8 cellular contexts compared by ENCODE assay signal in the genomic region with DNA sequence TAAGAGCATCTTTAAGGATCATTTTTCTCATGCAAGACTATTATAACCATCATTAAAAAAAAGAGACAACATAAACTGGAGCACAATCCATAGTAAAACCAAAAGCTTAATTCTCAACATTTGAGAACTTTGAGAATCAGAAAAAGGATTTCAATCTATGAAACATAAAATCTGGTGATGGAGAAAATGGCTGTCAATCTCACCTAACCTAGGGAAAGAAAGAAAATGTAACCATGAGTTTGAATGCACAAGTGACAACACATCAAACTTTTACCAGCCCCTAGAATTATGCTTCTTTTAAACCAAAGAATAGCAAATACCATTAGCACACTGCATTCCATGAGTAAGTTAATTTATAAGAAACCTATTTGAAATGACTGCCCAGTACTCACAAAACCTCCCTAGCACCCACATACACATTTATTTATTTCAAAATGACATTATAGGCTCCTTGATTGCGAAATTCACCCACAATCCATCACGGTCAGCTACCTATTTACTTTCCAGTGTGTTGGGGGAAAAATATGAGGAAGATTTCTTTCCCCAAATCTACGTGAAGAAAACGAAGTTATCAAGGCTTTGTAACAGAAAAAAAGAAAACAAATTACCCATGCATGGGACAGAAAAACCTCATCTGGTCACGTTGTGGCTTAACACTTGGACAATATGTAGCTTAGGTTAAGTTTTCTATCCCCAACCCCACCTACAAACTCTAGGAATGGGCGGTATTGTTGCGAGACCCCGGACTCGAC. TPM values are rescaled to one million over a fixed set of nuclear protein-coding genes. Genes with fewer than 3 reads are reported as not detected.
DNase-seq lines count a peak whose midpoint lies in the region; ATAC-seq and TF ChIP-seq lines count a peak whose summit lies in the region.

No MANE protein-coding gene starts in this region.

- no peak for ATAC-seq in HCT116
- ATAC-seq in activated CD8-positive, alpha-beta T cell treated with anti-CD3 and anti-CD28 coated beads, Interleukin-2, amount 10 ng/mL, durations not matched to agents 7 days and 5 days, result no peak
- no peak for ATAC-seq in stimulated activated memory B cell treated with anti-CD40 and anti-IgM and Interleukin-4, amounts not matched to agents 10 μg/mL and 1 μg/mL and 100 μg/mL, for 72 hours
- ATAC-seq in HG02678 (IDR thresholded peaks at IDR 0.05; ENCODE audit: unreplicated experiment), result no peak

- H3K36me3 Mint-ChIP-seq in activated CD8-positive, alpha-beta T cell treated with anti-CD3 and anti-CD28 coated beads, Interleukin-2, amount 10 ng/mL, durations not matched to agents 7 days and 5 days (ENCODE audit: low read depth), result peaks cover 27% of the 10 kb centered on the region
- peaks cover 13% of the 10 kb centered on the region for H3K36me3 Mint-ChIP-seq in stimulated activated memory B cell treated with anti-CD40 and anti-IgM and Interleukin-4, amounts not matched to agents 10 μg/mL and 1 μg/mL and 100 μg/mL, for 72 hours

- H3K27me3 ChIP-seq in HCT116 (ENCODE audit: insufficient read depth, low read length) (no peaks in the 10 kb centered on the region), iPS DF 6.9 (ENCODE audit: control insufficient read depth, insufficient read depth, low read length) (no peaks in the 10 kb centered on the region)

- WGBS in iPS DF 6.9 (ENCODE audit: insufficient coverage, insufficient read length), result no CpG with 5 or more reads among the region's 9 CpGs

- H4K20me1 ChIP-seq in HCT116 (ENCODE audit: insufficient read depth), result peaks cover 9% of the 10 kb centered on the region; the same call in 1 of the 2 replicates

- intact Hi-C loops in HCT116 (cut with micrococcal nuclease), result no loop called here

- peaks cover 40% of the 10 kb centered on the region for H3K4me1 Mint-ChIP-seq in activated CD8-positive, alpha-beta T cell treated with anti-CD3 and anti-CD28 coated beads, Interleukin-2, amount 10 ng/mL, durations not matched to agents 7 days and 5 days (ENCODE audit: low read depth)
- H3K4me1 Mint-ChIP-seq in stimulated activated memory B cell treated with anti-CD40 and anti-IgM and Interleukin-4, amounts not matched to agents 10 μg/mL and 1 μg/mL and 100 μg/mL, for 72 hours, result peaks cover 58% of the 10 kb centered on the region

- H3K9ac ChIP-seq in HCT116 (ENCODE audit: low read length), result peak overlapping the region; percentile 84

- BruUV-seq in HCT116 (replicated peaks; lab: Mats Ljungman, UMichigan), result no TSS peak

- peak overlapping the region; percentile 84 for H3K4me2 ChIP-seq in HCT116 (ENCODE audit: low read length)

- no peaks in the 10 kb centered on the region for H3K9me3 Mint-ChIP-seq in activated CD8-positive, alpha-beta T cell treated with anti-CD3 and anti-CD28 coated beads, Interleukin-2, amount 10 ng/mL, durations not matched to agents 7 days and 5 days (ENCODE audit: insufficient read depth)
- H3K9me3 Mint-ChIP-seq in stimulated activated memory B cell treated with anti-CD40 and anti-IgM and Interleukin-4, amounts not matched to agents 10 μg/mL and 1 μg/mL and 100 μg/mL, for 72 hours, result no peaks in the 10 kb centered on the region

- RAD21 ChIA-PET in HCT116 (lab: Charles Lee; ENCODE audit: low non-redundant PET in 1 of 2, low total read pairs in 2 of 2, uncharacterized antibody in 2 of 2, unreplicated experiment in 2 of 2), result no interaction called here

- DNase-seq in ACHN (peak; percentile 6), HCT116 (ENCODE audit: low read depth, low spot score) (no peak), iPS DF 6.9 (ENCODE audit: low read depth, low spot score) (no peak), GM20000 (ENCODE audit: low spot score) (no peak)
- no peak for DNase-seq in activated CD8-positive, alpha-beta T cell treated with anti-CD3 and anti-CD28 coated beads, Interleukin-2, amount 10 ng/mL, durations not matched to agents 7 days and 5 days
- DNase-seq in activated CD8-positive, alpha-beta memory T cell treated with anti-CD3 and anti-CD28 coated beads, Interleukin-2, amount 50 U/mL, for 48 hours, result no peak

- CTCF ChIA-PET in HCT116 (lab: Charles Lee), result no interaction called here
- CTCF ChIA-PET in activated CD8-positive, alpha-beta T cell treated with anti-CD3 and anti-CD28 coated beads, Interleukin-2, amount 10 ng/mL, durations not matched to agents 7 days and 5 days (lab: Charles Lee), result interaction anchor here (1.2 to 1.4 kb wide), 2 partner anchors 36 to 217 kb away, joined by 3 read pairs; no protein-coding TSS in a partner anchor

- no peak for TF ChIP-seq CTCF in HCT116 (IDR thresholded peaks at IDR 0.05 in 2 of 3, conservative IDR thresholded peaks at IDR 0.05 in 1 of 3; ENCODE audit: borderline replicate concordance in 1 of 3, insufficient read depth in 1 of 3, low read depth in 2 of 3, low read length in 2 of 3)
- no peak for TF ChIP-seq CTCF in GM20000 (IDR thresholded peaks at IDR 0.05; ENCODE audit: extremely low read depth, missing control alignments)

- peak overlapping the region; percentile 77 to 90 for H3K4me3 ChIP-seq in HCT116 (replicated peaks in 1 of 2; ENCODE audit: low read depth in 1 of 2, low read length in 2 of 2)
- H3K4me3 ChIP-seq in iPS DF 6.9 (ENCODE audit: low read length), result peak overlapping the region; percentile 66; the same call in 1 of the 2 replicates

- no peaks in the 10 kb centered on the region for H3K36me3 ChIP-seq in HCT116 (ENCODE audit: control insufficient read depth in 1 of 2, insufficient read depth in 2 of 2, low read length in 2 of 2)
- no peaks in the 10 kb centered on the region for H3K36me3 ChIP-seq in iPS DF 6.9 (ENCODE audit: control insufficient read depth, insufficient read depth, low read length)

- H2AFZ ChIP-seq in HCT116 (ENCODE audit: low read depth, low read length, poor library complexity, severe bottlenecking), result no peak overlapping the region

- H3K4me3 Mint-ChIP-seq in activated CD8-positive, alpha-beta T cell treated with anti-CD3 and anti-CD28 coated beads, Interleukin-2, amount 10 ng/mL, durations not matched to agents 7 days and 5 days, result peak overlapping the region; percentile 100
- peak overlapping the region; percentile 100 for H3K4me3 Mint-ChIP-seq in stimulated activated memory B cell treated with anti-CD40 and anti-IgM and Interleukin-4, amounts not matched to agents 10 μg/mL and 1 μg/mL and 100 μg/mL, for 72 hours

- TF ChIP-seq RAD21 in HCT116 (IDR thresholded peaks at IDR 0.05; ENCODE audit: low read depth), result no peak

- H3K79me2 ChIP-seq in HCT116 (ENCODE audit: insufficient read depth, low read length), result peaks cover 58% of the 10 kb centered on the region

- POLR2A ChIA-PET in HCT116 (lab: Charles Lee), result no interaction called here
- POLR2A ChIA-PET in activated CD8-positive, alpha-beta T cell treated with anti-CD3 and anti-CD28 coated beads, Interleukin-2, amount 10 ng/mL, durations not matched to agents 7 days and 5 days (lab: Charles Lee), result interaction anchor here (0.6 to 1.9 kb wide), 4 partner anchors 11 to 1534 kb away, joined by 3 to 8 read pairs (median 3); no protein-coding TSS in a partner anchor

- H3K27me3 Mint-ChIP-seq in activated CD8-positive, alpha-beta T cell treated with anti-CD3 and anti-CD28 coated beads, Interleukin-2, amount 10 ng/mL, durations not matched to agents 7 days and 5 days (ENCODE audit: low read depth), result peaks cover 2% of the 10 kb centered on the region
- H3K27me3 Mint-ChIP-seq in stimulated activated memory B cell treated with anti-CD40 and anti-IgM and Interleukin-4, amounts not matched to agents 10 μg/mL and 1 μg/mL and 100 μg/mL, for 72 hours, result no peaks in the 10 kb centered on the region

- H3K9me3 ChIP-seq in HCT116 (ENCODE audit: control insufficient read depth in 1 of 2, insufficient read depth in 1 of 2, low read depth in 1 of 2, low read length in 2 of 2), result no peaks in the 10 kb centered on the region
- no peaks in the 10 kb centered on the region for H3K9me3 ChIP-seq in iPS DF 6.9 (ENCODE audit: control insufficient read depth, insufficient read depth, low read length)

- in situ Hi-C loops in ACHN (cut with HindIII; ENCODE audit: low pct_ligation_motif_present, low pct_unique_long_range_greater_than_20kb, low sequenced_read_pairs), result no loop called here

- no peak for TF ChIP-seq POLR2A in HCT116 (IDR thresholded peaks at IDR 0.05; ENCODE audit: borderline replicate concordance, extremely low read depth, insufficient read depth, insufficient read length)

- peaks cover 6 to 15% of the 10 kb centered on the region in 2 experiments; a peak in 3 of 4 replicates for H3K4me1 ChIP-seq in HCT116 (ENCODE audit: control insufficient read depth in 1 of 2, insufficient read depth in 2 of 2, low read length in 2 of 2)
- H3K4me1 ChIP-seq in iPS DF 6.9 (ENCODE audit: control insufficient read depth, insufficient read depth, low read length), result peaks cover 3% of the 10 kb centered on the region; the same call in 1 of the 2 replicates

- H3K27ac ChIP-seq in HCT116 (ENCODE audit: low read depth, low read length), result peak overlapping the region; percentile 68
- H3K27ac ChIP-seq in iPS DF 6.9 (ENCODE audit: low read length), result no peak overlapping the region

- H3K27ac Mint-ChIP-seq in activated CD8-positive, alpha-beta T cell treated with anti-CD3 and anti-CD28 coated beads, Interleukin-2, amount 10 ng/mL, durations not matched to agents 7 days and 5 days, result peak overlapping the region; percentile 100
- H3K27ac Mint-ChIP-seq in stimulated activated memory B cell treated with anti-CD40 and anti-IgM and Interleukin-4, amounts not matched to agents 10 μg/mL and 1 μg/mL and 100 μg/mL, for 72 hours, result peak overlapping the region; percentile 100

- H3K9me2 ChIP-seq in HCT116 (ENCODE audit: insufficient read depth), result no peaks in the 10 kb centered on the region

TF ChIP-seq in HCT116, 20 proteins besides CTCF, POLR2A, EP300 and RAD21:
- no peak for TF ChIP-seq FOSL1 (IDR thresholded peaks at IDR 0.05; ENCODE audit: low read depth)
- TF ChIP-seq CEBPB (IDR thresholded peaks at IDR 0.05; ENCODE audit: low read depth), result peak; percentile 93
TF ChIP-seq in HCT116: peak in this region for 1.

RNA-seq across cellular contexts. Expression of a gene that starts 0.8 kb away (rescaled TPM):
- 40.5 TPM for total RNA-seq in HCT116 (2021; ENCODE audit: unreplicated experiment)
- polyA plus RNA-seq in HCT116 (2012), result 13.2 and 13.8 TPM in 2 replicates
- 10 to 100 TPM; 61.8 to 66.1 TPM for total RNA-seq in activated CD8-positive, alpha-beta T cell treated with anti-CD3 and anti-CD28 coated beads, Interleukin-2, amount 10 ng/mL, durations not matched to agents 7 days and 5 days
